In the genomic region with DNA sequence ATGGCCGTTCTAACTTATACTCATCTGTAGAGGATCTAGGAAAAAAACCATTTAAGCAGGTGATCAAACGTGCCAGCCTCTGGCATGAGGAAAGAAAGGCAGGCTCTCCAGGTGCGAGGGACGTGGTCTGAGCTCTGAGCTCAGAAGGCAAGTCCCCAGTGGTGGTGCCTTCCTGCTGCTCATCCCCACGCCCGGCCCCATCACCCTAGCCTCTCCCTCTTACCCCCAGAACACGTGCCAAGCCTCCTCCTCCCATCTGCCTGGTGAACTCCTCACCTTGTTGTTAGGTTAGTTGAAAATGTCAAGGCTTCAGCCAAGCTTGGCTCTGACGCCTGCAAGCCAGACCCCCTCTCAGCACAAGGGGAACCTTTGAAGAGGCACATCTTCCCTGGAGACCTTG, we compare ENCODE assay signal across 1 cellular context.
TF ChIP-seq lines count a peak whose summit lies in the region.

No MANE protein-coding gene starts in this region.

TF ChIP-seq in H1, 55 proteins besides CTCF, POLR2A, EP300 and RAD21:
- TF ChIP-seq EZH2 (IDR thresholded peaks at IDR 0.05; ENCODE audit: low read depth, low read length, severe bottlenecking) (no peak), TBP (IDR thresholded peaks at IDR 0.05; ENCODE audit: low read depth, low read length) (no peak), TEAD4 (IDR thresholded peaks at IDR 0.05; ENCODE audit: low read depth, low read length) (no peak), YY1 (IDR thresholded peaks at IDR 0.05; ENCODE audit: low read depth, low read length) (no peak), CHD1 (IDR thresholded peaks at IDR 0.05; ENCODE audit: low read depth, low read length) (no peak)
